ENCODE assay signal across 20 cellular contexts in genomic region chrX:8737883-8738282, GRCh38. TPM values are rescaled to one million over a fixed set of nuclear protein-coding genes. Genes with fewer than 3 reads are reported as not detected.
"Had no signal": no experiment of that assay in that cellular context is flagged by ENCODE, and none has a peak within 500 bp of the region (broad histone marks: within the 10 kb centered on the region; RNA-seq: fewer than 3 reads in every experiment).

No MANE protein-coding gene starts in this region.

- H3K36me3 ChIP-seq: neural progenitor cell, ovary, prostate gland, right lobe of liver, sigmoid colon, spleen, stomach, thoracic aorta, thyroid gland, tibial nerve, upper lobe of left lung, vagina had no signal

- DNase-seq: natural killer cell; sigmoid colon; spleen; stimulated activated CD4-positive, alpha-beta T cell treated with anti-CD3 and anti-CD28 coated beads, Interleukin-1b, Interleukin-23, amount 100 ng/mL, for 48 hours; stimulated activated naive CD4-positive, alpha-beta T cell treated with Interleukin-2 at 50 U/mL for 16 hours had no signal

- H3K4me1 ChIP-seq: neural progenitor cell, parathyroid adenoma, prostate gland, right lobe of liver, sigmoid colon, spleen, stomach, thyroid gland, tibial nerve, upper lobe of left lung, vagina had no signal

- H3K27me3 ChIP-seq: ovary, right lobe of liver, thyroid gland, upper lobe of left lung, vagina had no signal

- ATAC-seq: naive thymus-derived CD4-positive, alpha-beta T cell; natural killer cell; stimulated activated memory B cell treated with anti-CD40 and anti-IgM and Interleukin-4, amounts not matched to agents 10 μg/mL and 1 μg/mL and 100 μg/mL, for 72 hours had no signal

- H3K4me3 ChIP-seq: neural progenitor cell, ovary, prostate gland, right lobe of liver, sigmoid colon, skin epidermis, smooth muscle cell, spleen, stomach, thoracic aorta, thyroid gland, tibial nerve, upper lobe of left lung, vagina had no signal

- H3K9me3 ChIP-seq: ovary, prostate gland, right lobe of liver, sigmoid colon, spleen, stomach, thoracic aorta, thyroid gland, tibial nerve, upper lobe of left lung, vagina had no signal

- H3K27ac ChIP-seq: neural progenitor cell, ovary, parathyroid adenoma, prostate gland, right lobe of liver, sigmoid colon, skin epidermis, spleen, stomach, thoracic aorta, thyroid gland, upper lobe of left lung, vagina had no signal

RNA-seq across cellular contexts. Expression of gene ANOS1, which starts 5.9 kb away (rescaled TPM):
- total RNA-seq: natural killer cell had no signal
